Comparison of ENCODE assay signal across 11 cellular contexts in the genomic region with DNA sequence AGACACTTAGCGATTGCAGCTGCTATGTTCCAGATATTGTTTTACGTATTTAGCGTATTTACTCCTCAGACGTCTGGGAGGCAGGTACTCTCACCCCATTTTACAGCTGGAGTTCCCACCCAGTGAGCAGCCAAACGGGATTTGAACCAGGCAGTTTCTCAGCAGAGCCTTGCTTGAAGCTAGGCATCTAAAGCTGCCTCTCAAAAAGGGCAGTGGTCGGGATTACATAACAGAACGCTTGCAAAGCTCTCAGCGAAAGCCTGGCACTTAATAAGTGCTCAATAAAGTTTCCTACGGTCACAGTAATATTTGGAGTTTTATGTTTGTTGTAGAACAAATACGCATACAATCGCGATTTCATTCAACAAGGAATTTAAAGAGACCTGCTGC. TPM values are rescaled to one million over a fixed set of nuclear protein-coding genes. Genes with fewer than 3 reads are reported as not detected.
A peak's percentile ranks its signal among the peaks of the same experiment; 100 is the strongest.
DNase-seq lines count a peak whose midpoint lies in the region; ATAC-seq and TF ChIP-seq lines count a peak whose summit lies in the region.
"Had no signal": no experiment of that assay in that cellular context is flagged by ENCODE, and none has a peak within 500 bp of the region (broad histone marks: within the 10 kb centered on the region; RNA-seq: fewer than 3 reads in every experiment).

No MANE protein-coding gene starts in this region.

- no peak for TF ChIP-seq RAD21 in neural cell (conservative IDR thresholded peaks at IDR 0.05)

- peaks cover 8% of the 10 kb centered on the region for H3K27me3 ChIP-seq in CD4-positive, alpha-beta memory T cell (ENCODE audit: insufficient read depth, low read length)
- peaks cover 14% of the 10 kb centered on the region for H3K27me3 ChIP-seq in mammary epithelial cell (ENCODE audit: insufficient read depth, low read length)
- peaks cover 50% of the 10 kb centered on the region for H3K27me3 ChIP-seq in neural cell (ENCODE audit: insufficient read depth, low read depth, low read length)
- H3K27me3 ChIP-seq in osteoblast (ENCODE audit: insufficient read depth, low read length) = peaks cover 45% of the 10 kb centered on the region
- H3K27me3 ChIP-seq: right atrium auricular region had no signal

- H3K27ac ChIP-seq in CD4-positive, alpha-beta memory T cell (ENCODE audit: low read depth, low read length) = no peak overlapping the region
- no peak overlapping the region for H3K27ac ChIP-seq in mammary epithelial cell (ENCODE audit: insufficient read depth, low read depth, low read length)
- no peak overlapping the region for H3K27ac ChIP-seq in neural cell (ENCODE audit: low read length)
- no peak overlapping the region for H3K27ac ChIP-seq in osteoblast (ENCODE audit: low read depth, low read length)
- H3K27ac ChIP-seq: uterus had no signal

- no peaks in the 10 kb centered on the region for H3K36me3 ChIP-seq in CD4-positive, alpha-beta memory T cell (ENCODE audit: insufficient read depth, low read length)
- no peaks in the 10 kb centered on the region for H3K36me3 ChIP-seq in mammary epithelial cell (ENCODE audit: insufficient read depth, low read length)
- no peaks in the 10 kb centered on the region for H3K36me3 ChIP-seq in neural cell (ENCODE audit: insufficient read depth, low read length)
- H3K36me3 ChIP-seq in osteoblast (ENCODE audit: insufficient read depth, low read length) = no peaks in the 10 kb centered on the region
- H3K36me3 ChIP-seq: right atrium auricular region, uterus had no signal

- intact Hi-C loops in CD4-positive, alpha-beta memory T cell (cut with micrococcal nuclease) = no loop called here
- intact Hi-C loops in mammary epithelial cell (cut with micrococcal nuclease) = no loop called here

- BruUV-seq in mammary epithelial cell (replicated peaks; lab: Mats Ljungman, UMichigan) = no TSS peak

- in situ Hi-C loops in mammary epithelial cell (cut with MboI; ENCODE audit: low sequenced_read_pairs in 2 of 2) (no loop called here), ACHN (cut with HindIII; ENCODE audit: low pct_ligation_motif_present, low pct_unique_long_range_greater_than_20kb, low sequenced_read_pairs) (no loop called here)

- DNase-seq in CD4-positive, alpha-beta memory T cell = no peak
- no peak for DNase-seq in Jurkat, Clone E6-1 (ENCODE audit: low read depth, low spot score)
- no peak for DNase-seq in mammary epithelial cell
- DNase-seq in NCI-H82 (lab: John Stamatoyannopoulos, UW) = no peak
- no peak for DNase-seq in osteoblast (ENCODE audit: insufficient read length, low spot score, missing footprints)
- no peak for DNase-seq in ACHN
- DNase-seq: NCI-H2081 treated with DMSO at 0.1 percent for 48 hours, uterus had no signal

- H3K79me2 ChIP-seq in mammary epithelial cell (ENCODE audit: insufficient read depth, low read length) = no peaks in the 10 kb centered on the region
- H3K79me2 ChIP-seq in neural cell (replicated peaks; ENCODE audit: insufficient read depth, low read length) = no peaks in the 10 kb centered on the region
- H3K79me2 ChIP-seq in osteoblast (ENCODE audit: insufficient read depth, low read length) = no peaks in the 10 kb centered on the region

- ATAC-seq in HG02610 (IDR thresholded peaks at IDR 0.05; ENCODE audit: unreplicated experiment) = no peak

- H2AFZ ChIP-seq in mammary epithelial cell (ENCODE audit: low read depth, low read length) (no peak overlapping the region), neural cell (ENCODE audit: low read depth, low read length) (no peak overlapping the region), osteoblast (ENCODE audit: low read length) (no peak overlapping the region)

- no peaks in the 10 kb centered on the region for H3K9me2 ChIP-seq in neural cell (ENCODE audit: insufficient read depth, low read length)

- no peak overlapping the region for H3K9ac ChIP-seq in mammary epithelial cell (ENCODE audit: insufficient read depth, low read length)
- H3K9ac ChIP-seq in neural cell (ENCODE audit: low read length) = no peak overlapping the region

- H3K36me3 Mint-ChIP-seq in CD4-positive, alpha-beta memory T cell = no peaks in the 10 kb centered on the region

- whole genome bisulfite sequencing in mammary epithelial cell (ENCODE audit: low coverage, missing lambda C conversion rate) = 37% methylated on average over 12 of the region's 12 CpGs

- H3K4me3 Mint-ChIP-seq in CD4-positive, alpha-beta memory T cell = peak overlapping the region; percentile 67 to 86 (median 84)

- H3K4me1 Mint-ChIP-seq in CD4-positive, alpha-beta memory T cell = peaks cover 10 to 24% (median 15%) of the 10 kb centered on the region in 4 donors

- H3F3A ChIP-seq in neural cell (ENCODE audit: insufficient read depth, low read length, poor library complexity, severe bottlenecking) = no peaks in the 10 kb centered on the region

- no peaks in the 10 kb centered on the region for H3K9me3 Mint-ChIP-seq in CD4-positive, alpha-beta memory T cell

- CTCF ChIA-PET in CD4-positive, alpha-beta memory T cell (lab: Charles Lee; ENCODE audit: partially characterized antibody) = interaction anchor here (1.0 to 3.2 kb wide), 4 partner anchors 9 to 237 kb away, joined by 3 to 16 read pairs (median 4); partner anchors contain the start of genes CDC26 and WDR31
- CTCF ChIA-PET in mammary epithelial cell (lab: Charles Lee; ENCODE audit: low non-redundant PET) = no interaction called here

- no peak overlapping the region for H3K4me3 ChIP-seq in CD4-positive, alpha-beta memory T cell (ENCODE audit: low read length in 2 of 2)
- peak overlapping the region; percentile 62 for H3K4me3 ChIP-seq in Jurkat, Clone E6-1 (ENCODE audit: low read length)
- no peak overlapping the region for H3K4me3 ChIP-seq in mammary epithelial cell (replicated peaks in 1 of 3; ENCODE audit: insufficient read depth in 1 of 3, low read depth in 2 of 3, low read length in 3 of 3)
- H3K4me3 ChIP-seq in neural cell (ENCODE audit: low read length) = peak overlapping the region; percentile 39
- H3K4me3 ChIP-seq in osteoblast (ENCODE audit: insufficient read depth, low read length) = no peak overlapping the region

- TF ChIP-seq CTCF in mammary epithelial cell (conservative IDR thresholded peaks at IDR 0.05 in 1 of 2, IDR thresholded peaks at IDR 0.05 in 1 of 2; ENCODE audit: extremely low read depth in 1 of 2, insufficient read depth in 1 of 2, low read depth in 1 of 2, low read length in 2 of 2) (no peak), neural cell (IDR thresholded peaks at IDR 0.05; ENCODE audit: poor library complexity, severe bottlenecking) (no peak), osteoblast (IDR thresholded peaks at IDR 0.05; ENCODE audit: extremely low read depth, low read depth, low read length) (no peak)

- H3K9me3 ChIP-seq in CD4-positive, alpha-beta memory T cell (ENCODE audit: control insufficient read depth in 1 of 2, low read length in 2 of 2) = no peaks in the 10 kb centered on the region
- H3K9me3 ChIP-seq in mammary epithelial cell (replicated peaks; ENCODE audit: insufficient read depth, low read length) (no peaks in the 10 kb centered on the region), neural cell (ENCODE audit: low read length) (no peaks in the 10 kb centered on the region), osteoblast (ENCODE audit: low read depth, low read length) (no peaks in the 10 kb centered on the region)
- H3K9me3 ChIP-seq: right atrium auricular region, uterus had no signal

- POLR2A ChIA-PET in CD4-positive, alpha-beta memory T cell (lab: Charles Lee; ENCODE audit: partially characterized antibody) = interaction anchor here (1.2 to 2.6 kb wide), 5 partner anchors 9 to 73 kb away, joined by 3 to 16 read pairs (median 6); partner anchors contain the start of genes C9orf43, CDC26, HDHD3 and POLE3

- H4K20me1 ChIP-seq in mammary epithelial cell (ENCODE audit: insufficient read depth, low read length) (no peaks in the 10 kb centered on the region), neural cell (ENCODE audit: insufficient read depth) (no peaks in the 10 kb centered on the region), osteoblast (ENCODE audit: insufficient read depth, low read length) (no peaks in the 10 kb centered on the region)

- dilution Hi-C loops in mammary epithelial cell (cut with HindIII; ENCODE audit: low sequenced_read_pairs) = no loop called here

- TF ChIP-seq EP300 in neural cell (conservative IDR thresholded peaks at IDR 0.05; ENCODE audit: poor library complexity, severe bottlenecking) = no peak

- peak overlapping the region in 1 of 7 donors; percentile 24 for H3K27ac Mint-ChIP-seq in CD4-positive, alpha-beta memory T cell

- H3K27me3 Mint-ChIP-seq in CD4-positive, alpha-beta memory T cell = peaks cover 18 to 36% of the 10 kb centered on the region in 2 donors

- peaks cover 17% of the 10 kb centered on the region for H3K4me1 ChIP-seq in CD4-positive, alpha-beta memory T cell (ENCODE audit: insufficient read depth, low read length)
- H3K4me1 ChIP-seq in mammary epithelial cell (ENCODE audit: insufficient read depth, low read length) (peaks cover 3% of the 10 kb centered on the region), osteoblast (ENCODE audit: insufficient read depth, low read length) (peaks cover 1% of the 10 kb centered on the region)

- peak overlapping the region; percentile 80 for H3K4me2 ChIP-seq in mammary epithelial cell (ENCODE audit: insufficient read depth, low read depth, low read length)
- H3K4me2 ChIP-seq in neural cell (ENCODE audit: low read length) = no peak overlapping the region
- no peak overlapping the region for H3K4me2 ChIP-seq in osteoblast (ENCODE audit: insufficient read depth, low read length)

RNA-seq across cellular contexts. Expression of gene BSPRY, which starts 0.3 kb away (rescaled TPM):
- not detected for total RNA-seq in CD4-positive, alpha-beta memory T cell
- polyA plus RNA-seq in CD4-positive, alpha-beta memory T cell = under 1 TPM; 0.24 to 0.93 TPM
- polyA plus RNA-seq in Jurkat, Clone E6-1 (2012; ENCODE audit: insufficient read depth, insufficient read length) = 23.5 TPM
- total RNA-seq in mammary epithelial cell (under 1 TPM; 0.16 to 0.17 TPM), osteoblast (not detected in 2 replicates)
- polyA plus RNA-seq in mammary epithelial cell (0.90 TPM), neural cell (not detected in 2 replicates)
- polyA minus RNA-seq in mammary epithelial cell (not detected), neural cell (not detected in 2 replicates)

RNA-seq across cellular contexts. Expression of gene WDR31, which starts 9.0 kb away (rescaled TPM):
- total RNA-seq in CD4-positive, alpha-beta memory T cell = under 1 TPM; 0.33 to 0.67 TPM
- under 1 TPM in 1 of 2 donors, not detected in 1; 0.89 TPM for polyA plus RNA-seq in CD4-positive, alpha-beta memory T cell
- polyA plus RNA-seq in Jurkat, Clone E6-1 (2012; ENCODE audit: insufficient read depth, insufficient read length) = 0.85 TPM
- total RNA-seq in mammary epithelial cell (1 to 10 TPM; 2.0 to 2.3 TPM), osteoblast (1.4 and 2.4 TPM in 2 replicates)
- polyA plus RNA-seq in mammary epithelial cell (1.3 TPM), neural cell (0.59 and 0.84 TPM in 2 replicates)
- polyA minus RNA-seq in mammary epithelial cell (5.6 TPM), neural cell (4.4 and 5.1 TPM in 2 replicates)

RNA-seq across cellular contexts. Expression of gene HDHD3, which starts 27.7 kb away (rescaled TPM):
- 10 to 100 TPM; 29.9 to 32.8 TPM for total RNA-seq in CD4-positive, alpha-beta memory T cell
- polyA plus RNA-seq in CD4-positive, alpha-beta memory T cell = 10 to 100 TPM; 40.8 to 52.3 TPM
- polyA plus RNA-seq in Jurkat, Clone E6-1 (2012; ENCODE audit: insufficient read depth, insufficient read length) = 15.6 TPM
- total RNA-seq in mammary epithelial cell (10 to 100 TPM; 12.3 to 14.6 TPM), osteoblast (7.2 and 15.6 TPM in 2 replicates)
- polyA plus RNA-seq in mammary epithelial cell (15.9 TPM), neural cell (31.2 and 31.7 TPM in 2 replicates)
- polyA minus RNA-seq in mammary epithelial cell (19.3 TPM), neural cell (12.2 and 12.6 TPM in 2 replicates)

RNA-seq across cellular contexts. Expression of gene RNF183, which starts 45.9 kb away (rescaled TPM):
- total RNA-seq in CD4-positive, alpha-beta memory T cell = not detected
- not detected for polyA plus RNA-seq in CD4-positive, alpha-beta memory T cell
- not detected for polyA plus RNA-seq in Jurkat, Clone E6-1 (2012; ENCODE audit: insufficient read depth, insufficient read length)
- not detected for total RNA-seq in mammary epithelial cell
- 0.18 TPM for polyA plus RNA-seq in mammary epithelial cell
- not detected for polyA minus RNA-seq in mammary epithelial cell
- polyA plus RNA-seq in neural cell = not detected in 2 replicates
- polyA minus RNA-seq in neural cell = not detected in 2 replicates
- not detected in 2 replicates for total RNA-seq in osteoblast
- total RNA-seq: right atrium auricular region had no signal

RNA-seq across cellular contexts. Expression of gene ALAD, which starts 52.0 kb away (rescaled TPM):
- 10 to 100 TPM; 39.9 TPM for total RNA-seq in CD4-positive, alpha-beta memory T cell
- polyA plus RNA-seq in CD4-positive, alpha-beta memory T cell = 10 to 100 TPM; 16.4 to 23.8 TPM
- 33.4 TPM for polyA plus RNA-seq in Jurkat, Clone E6-1 (2012; ENCODE audit: insufficient read depth, insufficient read length)
- total RNA-seq in mammary epithelial cell (10 to 100 TPM; 10.2 to 14.5 TPM), osteoblast (23.9 and 26.8 TPM in 2 replicates)
- polyA plus RNA-seq in mammary epithelial cell (5.5 TPM), neural cell (42.9 and 65.1 TPM in 2 replicates)
- polyA minus RNA-seq in mammary epithelial cell (2.2 TPM), neural cell (27.0 and 28.6 TPM in 2 replicates)

Comparison
In these comparisons a context has a peak if more than half of its experiments do, and no peak if none do; other contexts are left out.
1. H3K4me3 ChIP-seq: peak in Jurkat, Clone E6-1 (single experiment) and neural cell (single experiment); none in CD4-positive, alpha-beta memory T cell (0 of 2), mammary epithelial cell (0 of 3) and osteoblast (single experiment).